ENCODE assay signal across 13 cellular contexts in the genomic region with DNA sequence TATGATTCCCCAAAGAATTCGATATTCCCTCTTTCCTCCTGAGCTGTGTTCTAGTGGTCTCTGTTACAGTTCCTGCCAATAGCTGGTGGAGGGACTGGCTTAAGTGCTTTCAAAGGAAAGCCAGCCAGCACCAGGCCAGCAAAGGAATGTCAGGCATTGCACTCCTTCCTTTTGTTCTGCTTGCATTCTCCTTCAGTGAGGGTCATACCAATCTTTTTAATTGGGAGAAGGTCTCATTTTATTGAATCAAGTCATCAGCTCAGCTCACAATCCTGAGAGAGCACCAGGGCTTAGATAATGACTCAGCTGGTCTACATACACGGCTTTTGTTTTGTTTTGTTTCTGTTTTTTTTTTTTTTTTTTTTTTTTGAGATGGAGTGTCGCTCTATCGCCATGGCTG.
DNase-seq lines count a peak whose midpoint lies in the region; ATAC-seq and TF ChIP-seq lines count a peak whose summit lies in the region.
"Had no signal": no experiment of that assay in that cellular context is flagged by ENCODE, and none has a peak within 500 bp of the region (broad histone marks: within the 10 kb centered on the region; RNA-seq: fewer than 3 reads in every experiment).

No MANE protein-coding gene starts in this region.

- POLR2A ChIA-PET in GM10248 (lab: Yijun Ruan, JAX): no interaction called here

- ATAC-seq in HG03280 (IDR thresholded peaks at IDR 0.05; ENCODE audit: unreplicated experiment): no peak

- no peaks in the 10 kb centered on the region for H3K9me3 ChIP-seq in prostate gland
- H3K9me3 ChIP-seq: neutrophil had no signal

- H3K27me3 Mint-ChIP-seq in HFFc6 (ENCODE audit: insufficient read depth): peaks cover 5% of the 10 kb centered on the region; the same call in 1 of the 2 replicates

- DNase-seq in A172 (ENCODE audit: low spot score): peak; percentile 83
- peak; percentile 92 for DNase-seq in HFFc6
- peak; percentile 82 for DNase-seq in amniotic stem cell (lab: John Stamatoyannopoulos, UW)
- DNase-seq in iPS-NIHi11 (ENCODE audit: low spot score): peak; percentile 50
- DNase-seq in prostate gland (ENCODE audit: low spot score): no peak
- DNase-seq in NCI-H2081 treated with DMSO at 0.1 percent for 48 hours (lab: John Stamatoyannopoulos, UW): no peak
- DNase-seq in GM10248 (ENCODE audit: extremely low spot score): no peak
- DNase-seq: activated gamma-delta T cell treated with Interleukin-2 at 50 U/mL for 16 hours; kidney; NCI-H1436 treated with DMSO at 0.1 percent for 48 hours; stimulated activated CD4-positive, alpha-beta T cell treated with anti-CD3 and anti-CD28 coated beads, Interleukin-4, amount 100 ng/mL, for 24 hours had no signal

- H3K36me3 Mint-ChIP-seq in HFFc6 (ENCODE audit: low read depth): peaks cover 6% of the 10 kb centered on the region; the same call in 1 of the 2 replicates

- H3K27me3 ChIP-seq in prostate gland (replicated peaks; ENCODE audit: insufficient read depth): no peaks in the 10 kb centered on the region

- H3K4me3 Mint-ChIP-seq in HFFc6: peak overlapping the region; percentile 66

- H3K27ac Mint-ChIP-seq in HFFc6: peak overlapping the region; percentile 95

- no peaks in the 10 kb centered on the region for H3K36me3 ChIP-seq in prostate gland
- H3K36me3 ChIP-seq: neutrophil had no signal

- H3K9me3 Mint-ChIP-seq in HFFc6: no peaks in the 10 kb centered on the region

- H3K4me3 ChIP-seq in prostate gland: no peak overlapping the region

- WGBS in prostate gland: 55% methylated on average over 4 of the region's 4 CpGs

- H3K4me1 ChIP-seq in prostate gland (replicated peaks): no peaks in the 10 kb centered on the region

- CTCF ChIA-PET in GM10248 (lab: Yijun Ruan, JAX): interaction anchor here (0.9 to 5.3 kb wide), 5 partner anchors 11 to 193 kb away, joined by 3 to 21 read pairs (median 8); no protein-coding TSS in a partner anchor

- TF ChIP-seq CTCF in HFFc6 (IDR thresholded peaks at IDR 0.05) (no peak), prostate gland (IDR thresholded peaks at IDR 0.05) (no peak), GM10248 (IDR thresholded peaks at IDR 0.05; ENCODE audit: control extremely low read depth, extremely low read depth, low read depth, missing control alignments) (no peak)

- TF ChIP-seq POLR2A in prostate gland (IDR thresholded peaks at IDR 0.05): no peak

- H3K4me1 Mint-ChIP-seq in HFFc6 (ENCODE audit: low read depth): peaks cover 65% of the 10 kb centered on the region

- intact Hi-C loops in prostate gland (cut with DNase I): no loop called here

- H3K27ac ChIP-seq in prostate gland: no peak overlapping the region
- H3K27ac ChIP-seq: neutrophil had no signal

Comparison
In these comparisons a context has a peak if more than half of its experiments do, and no peak if none do; other contexts are left out.
1. DNase-seq: peak in A172 (single experiment), HFFc6 (single experiment), amniotic stem cell (single experiment) and iPS-NIHi11 (single experiment); none in prostate gland (single experiment), NCI-H2081 treated with DMSO at 0.1 percent for 48 hours (single experiment) and GM10248 (single experiment).